14 cellular contexts compared by ENCODE assay signal in genomic region chr6:2378891-2379652, GRCh38.
A peak's percentile ranks its signal among the peaks of the same experiment; 100 is the strongest.
DNase-seq lines count a peak whose midpoint lies in the region; ATAC-seq, FAIRE-seq and TF ChIP-seq lines count a peak whose summit lies in the region.
"Had no signal": no experiment of that assay in that cellular context is flagged by ENCODE, and none has a peak within 500 bp of the region (broad histone marks: within the 10 kb centered on the region; RNA-seq: fewer than 3 reads in every experiment).

No MANE protein-coding gene starts in this region.

- intact Hi-C loops in GM12878 (cut with micrococcal nuclease; ENCODE audit: unreplicated experiment): no loop called here

- H3K27me3 ChIP-seq in GM12878 (replicated peaks in 1 of 2; ENCODE audit: control insufficient read depth in 2 of 2, insufficient read depth in 2 of 2, low read length in 1 of 2) (no peaks in the 10 kb centered on the region), gastroesophageal sphincter (no peaks in the 10 kb centered on the region)

- DNase-seq in activated CD4-positive, CD25-positive, alpha-beta regulatory T cell (lab: John Stamatoyannopoulos, UW): no peak
- DNase-seq in HS-27A (ENCODE audit: low read depth): peak; percentile 4
- no peak for DNase-seq in GM12878 (ENCODE audit: low read depth, low spot score)
- DNase-seq in kidney tubule cell (ENCODE audit: low spot score): peak; percentile 82
- DNase-seq in NCI-H1092 (lab: John Stamatoyannopoulos, UW): no peak
- DNase-seq in effector CD8-positive, alpha-beta T cell (lab: John Stamatoyannopoulos, UW): no peak
- DNase-seq: activated CD4-positive, alpha-beta T cell treated with anti-CD3 and anti-CD28 coated beads for 4 hours; effector memory CD8-positive, alpha-beta T cell; NCI-H510A; stimulated activated naive CD4-positive, alpha-beta T cell had no signal

- H3K36me3 ChIP-seq in GM12878 (ENCODE audit: control insufficient read depth in 2 of 2, insufficient read depth in 2 of 2, low read length in 1 of 2) (no peaks in the 10 kb centered on the region), gastroesophageal sphincter (no peaks in the 10 kb centered on the region)

- no peak overlapping the region for H3K9ac ChIP-seq in GM12878 (ENCODE audit: control insufficient read depth, insufficient read depth, low read length)

- TF ChIP-seq RAD21 in GM12878 (IDR thresholded peaks at IDR 0.05; ENCODE audit: insufficient read depth, low read depth, low read length): no peak

- H2AFZ ChIP-seq in GM12878 (ENCODE audit: control insufficient read depth, low read depth, low read length): no peak overlapping the region
- H2AFZ ChIP-seq: GM23338 had no signal

- H3K4me3 ChIP-seq in GM12878 (no peak overlapping the region), gastroesophageal sphincter (no peak overlapping the region)
- H3K4me3 ChIP-seq: GM23338 had no signal

- TF ChIP-seq POLR2A in GM12878 (IDR thresholded peaks at IDR 0.05; ENCODE audit: low read depth, low read length) (no peak), gastroesophageal sphincter (IDR thresholded peaks at IDR 0.05) (no peak)

- TF ChIP-seq EP300 in GM12878 (IDR thresholded peaks at IDR 0.05; ENCODE audit: borderline replicate concordance in 1 of 2, control insufficient read depth in 1 of 2, low read depth in 2 of 2, low read length in 2 of 2): no peak
- TF ChIP-seq EP300 in gastroesophageal sphincter (IDR thresholded peaks at IDR 0.05): no peak

- CTCF ChIA-PET in GM12878 (lab: Yijun Ruan, JAX): interaction anchor here (0.6 kb wide), 1 partner anchor 1332 kb away, joined by 3 read pairs; no protein-coding TSS in a partner anchor

- H4K20me1 ChIP-seq in GM12878 (ENCODE audit: control insufficient read depth, insufficient read depth): no peaks in the 10 kb centered on the region

- 18% methylated on average over 9 of the region's 9 CpGs for WGBS in GM12878 (ENCODE audit: insufficient coverage, insufficient replicate concordance, low lambda C conversion rate, missing lambda C conversion rate)
- 65 to 72% methylated on average over 9 of the region's 9 CpGs for WGBS in gastroesophageal sphincter (ENCODE audit: low coverage in 1 of 2), 2 donors

- SMC1A ChIA-PET in GM12878 (lab: Charles Lee; ENCODE audit: uncharacterized antibody, unreplicated experiment): no interaction called here

- H3K4me1 ChIP-seq in GM12878 (ENCODE audit: control insufficient read depth, insufficient read depth, low read length): no peaks in the 10 kb centered on the region
- peaks cover 0 to 33% (median 0%) of the 10 kb centered on the region in 3 donors for H3K4me1 ChIP-seq in gastroesophageal sphincter

- no peaks in the 10 kb centered on the region for H3K79me2 ChIP-seq in GM12878 (ENCODE audit: control insufficient read depth, insufficient read depth, low read length)

- POLR2A ChIA-PET in GM12878 (lab: Charles Lee): no interaction called here

- H3K27ac ChIP-seq in GM12878 (ENCODE audit: control insufficient read depth, insufficient read depth) (no peak overlapping the region), gastroesophageal sphincter (no peak overlapping the region)

- BruUV-seq in GM12878 (replicated peaks; lab: Mats Ljungman, UMichigan): no TSS peak

- no peak overlapping the region for H3K4me2 ChIP-seq in GM12878 (ENCODE audit: control insufficient read depth, insufficient read depth)
- H3K4me2 ChIP-seq: GM23338 had no signal

- RAD21 ChIA-PET in GM12878 (lab: Charles Lee; ENCODE audit: unreplicated experiment): interaction anchor here (0.6 kb wide), 1 partner anchor 119 kb away, joined by 3 read pairs; no protein-coding TSS in a partner anchor

- H3K9me3 ChIP-seq in GM12878 (replicated peaks; ENCODE audit: control insufficient read depth, insufficient read depth, low read length) (no peaks in the 10 kb centered on the region), gastroesophageal sphincter (no peaks in the 10 kb centered on the region)

- no peak for TF ChIP-seq CTCF in GM12878 (IDR thresholded peaks at IDR 0.05 in 2 of 3, conservative IDR thresholded peaks at IDR 0.05 in 1 of 3; ENCODE audit: control insufficient read depth in 2 of 3, extremely low read depth in 1 of 3, insufficient read depth in 1 of 3, low read depth in 3 of 3, low read length in 3 of 3)
- TF ChIP-seq CTCF in gastroesophageal sphincter (IDR thresholded peaks at IDR 0.05): no peak

- peak; percentile 92 to 98 for ATAC-seq in activated CD4-positive, CD25-positive, alpha-beta regulatory T cell treated with anti-CD3 and anti-CD28 coated beads, Interleukin-2, amount 50 U/mL, for 24 hours
- no peak for ATAC-seq in GM12878
- ATAC-seq in gastroesophageal sphincter: no peak
- ATAC-seq: effector memory CD8-positive, alpha-beta T cell; GM23338 had no signal

- in situ Hi-C loops in GM12878 (cut with MboI): no loop called here

- no peak for FAIRE-seq in GM12878 (lab: Jason Lieb, UNC)
- FAIRE-seq: islet of Langerhans had no signal

TF ChIP-seq in GM12878, 131 proteins besides CTCF, POLR2A, EP300 and RAD21:
- TF ChIP-seq CREB1 (IDR thresholded peaks at IDR 0.05; ENCODE audit: low read depth) (peak; percentile 85), IRF5 (IDR thresholded peaks at IDR 0.05; ENCODE audit: borderline replicate concordance) (no peak), CREM (IDR thresholded peaks at IDR 0.05; ENCODE audit: low read depth) (peak; percentile 35; the same call in 1 of the 2 replicates), CBFB (IDR thresholded peaks at IDR 0.05; ENCODE audit: low read depth) (no peak)

Comparison
In these comparisons a context has a peak if more than half of its experiments do, and no peak if none do; other contexts are left out.
1. ATAC-seq: peak in activated CD4-positive, CD25-positive, alpha-beta regulatory T cell treated with anti-CD3 and anti-CD28 coated beads, Interleukin-2, amount 50 U/mL, for 24 hours (2 of 2); none in GM12878 (single experiment) and gastroesophageal sphincter (single experiment).
2. DNase-seq: peak in HS-27A (single experiment) and kidney tubule cell (single experiment); none in activated CD4-positive, CD25-positive, alpha-beta regulatory T cell (0 of 4), GM12878 (single experiment), NCI-H1092 (single experiment) and effector CD8-positive, alpha-beta T cell (single experiment).